In the genomic region with DNA sequence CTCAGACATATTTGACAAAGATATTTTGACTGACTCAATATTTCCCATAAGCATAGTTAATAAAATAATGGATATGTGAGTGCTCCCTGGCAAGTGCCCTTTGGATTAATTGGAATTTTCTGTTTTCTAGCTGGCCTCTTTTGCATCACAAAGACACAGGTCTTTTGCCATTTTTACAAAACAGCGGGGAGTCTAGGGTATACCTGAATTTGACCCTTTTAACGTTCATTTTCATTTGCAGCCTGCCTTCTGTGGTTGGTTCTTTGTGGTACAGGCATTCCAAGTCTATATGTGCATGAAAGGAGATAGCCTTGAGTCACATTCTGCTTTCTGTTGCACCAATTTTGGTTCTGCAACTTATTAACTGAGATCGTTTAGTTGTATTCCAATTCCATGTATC, we compare ENCODE assay signal across 18 cellular contexts.
A peak's percentile ranks its signal among the peaks of the same experiment; 100 is the strongest.
DNase-seq lines count a peak whose midpoint lies in the region; ATAC-seq and TF ChIP-seq lines count a peak whose summit lies in the region.
"Had no signal": no experiment of that assay in that cellular context is flagged by ENCODE, and none has a peak within 500 bp of the region (broad histone marks: within the 10 kb centered on the region; RNA-seq: fewer than 3 reads in every experiment).

No MANE protein-coding gene starts in this region.

- no peak for ATAC-seq in GM23338
- ATAC-seq in HG03159 (IDR thresholded peaks at IDR 0.05; ENCODE audit: unreplicated experiment), result no peak
- ATAC-seq: A549 had no signal

- DNase-seq in GM23338 (ENCODE audit: low spot score) (peak; percentile 73), NCI-H2107 (lab: John Stamatoyannopoulos, UW) (peak; percentile 17), astrocyte of the hippocampus (ENCODE audit: low read depth, low spot score) (peak; percentile 53), endothelial cell (ENCODE audit: low spot score) (no peak), PC-9 (no peak), T1000 (lab: John Stamatoyannopoulos, UW) (no peak)
- DNase-seq: AML-193; Caco-2; CD4-positive, alpha-beta T cell; GDM1; GOT3; H9; IMR-90 had no signal

- BruUV-seq in PC-9 (replicated peaks; lab: Mats Ljungman, UMichigan), result no TSS peak

- H3K9ac ChIP-seq in iPS-20b (ENCODE audit: low read depth, low read length), result no peak overlapping the region

- H4K20me1 ChIP-seq in GM23338 (replicated peaks; ENCODE audit: insufficient read depth) (no peaks in the 10 kb centered on the region), PC-9 (ENCODE audit: insufficient read depth) (no peaks in the 10 kb centered on the region)

- intact Hi-C loops in PC-9 (cut with micrococcal nuclease; ENCODE audit: unreplicated experiment), result no loop called here

- H3K9me3 ChIP-seq in iPS-20b (ENCODE audit: insufficient read depth, low read depth, low read length) (no peaks in the 10 kb centered on the region), PC-9 (ENCODE audit: insufficient read depth, low read depth) (no peaks in the 10 kb centered on the region)
- H3K9me3 ChIP-seq: A549, Caco-2 had no signal

- H3K27me3 Mint-ChIP-seq in GM23338 (ENCODE audit: insufficient read depth, low read depth, poor library complexity) (peaks cover 2% of the 10 kb centered on the region), endothelial cell (ENCODE audit: unreplicated experiment) (no peaks in the 10 kb centered on the region)
- H3K27me3 Mint-ChIP-seq: CD4-positive, alpha-beta T cell had no signal

- H2AFZ ChIP-seq in GM23338 (no peak overlapping the region), PC-9 (no peak overlapping the region)

- H3K36me3 ChIP-seq in GM23338 (ENCODE audit: insufficient read depth) (no peaks in the 10 kb centered on the region), iPS-20b (ENCODE audit: insufficient read depth, low read depth, low read length) (no peaks in the 10 kb centered on the region), PC-9 (ENCODE audit: low read depth) (no peaks in the 10 kb centered on the region)

- TF ChIP-seq CTCF in GM23338 (conservative IDR thresholded peaks at IDR 0.05; ENCODE audit: low read depth in 2 of 2), result no peak
- no peak for TF ChIP-seq CTCF in endothelial cell (IDR thresholded peaks at IDR 0.05; ENCODE audit: unreplicated experiment)
- no peak for TF ChIP-seq CTCF in PC-9 (conservative IDR thresholded peaks at IDR 0.05)

- no peaks in the 10 kb centered on the region for H3K27me3 ChIP-seq in GM23338 (ENCODE audit: insufficient read depth)
- H3K27me3 ChIP-seq in iPS-20b (ENCODE audit: insufficient read depth, low read length), result no peaks in the 10 kb centered on the region
- no peaks in the 10 kb centered on the region for H3K27me3 ChIP-seq in PC-9 (ENCODE audit: insufficient read depth, low read depth)

- H3K4me3 Mint-ChIP-seq in GM23338, result peak overlapping the region; percentile 2; the same call in 1 of the 3 replicates
- no peak overlapping the region for H3K4me3 Mint-ChIP-seq in endothelial cell (ENCODE audit: unreplicated experiment)
- H3K4me3 Mint-ChIP-seq: CD4-positive, alpha-beta T cell; H9 had no signal

- no peak overlapping the region for H3K27ac ChIP-seq in GM23338 (ENCODE audit: low read depth)
- no peak overlapping the region for H3K27ac ChIP-seq in iPS-20b (ENCODE audit: low read length)
- H3K27ac ChIP-seq in PC-9, result no peak overlapping the region
- H3K27ac ChIP-seq: 22Rv1, A549, C4-2B had no signal

- no peaks in the 10 kb centered on the region for H3F3A ChIP-seq in GM23338 (replicated peaks; ENCODE audit: low read depth)
- no peaks in the 10 kb centered on the region for H3F3A ChIP-seq in PC-9 (ENCODE audit: insufficient read depth, low read depth)

- H3K4me2 ChIP-seq in GM23338 (peak overlapping the region; percentile 2; the same call in 1 of the 2 replicates), PC-9 (no peak overlapping the region)
- H3K4me2 ChIP-seq: A549 had no signal

- H3K4me3 ChIP-seq in GM23338, result no peak overlapping the region
- H3K4me3 ChIP-seq in iPS-20b (ENCODE audit: low read length), result peak overlapping the region; percentile 35; the same call in 1 of the 2 replicates
- no peak overlapping the region for H3K4me3 ChIP-seq in PC-9
- H3K4me3 ChIP-seq: A549 had no signal

- H3K36me3 Mint-ChIP-seq in GM23338 (ENCODE audit: low read depth) (no peaks in the 10 kb centered on the region), endothelial cell (ENCODE audit: low read depth, unreplicated experiment) (no peaks in the 10 kb centered on the region)

- H3K9me3 Mint-ChIP-seq in GM23338, result no peaks in the 10 kb centered on the region
- no peaks in the 10 kb centered on the region for H3K9me3 Mint-ChIP-seq in endothelial cell (ENCODE audit: unreplicated experiment)
- H3K9me3 Mint-ChIP-seq: CD4-positive, alpha-beta T cell; H9 had no signal

- POLR2A ChIA-PET in PC-9 (lab: Charles Lee; ENCODE audit: unreplicated experiment), result no interaction called here

- H3K4me1 ChIP-seq in GM23338 (ENCODE audit: insufficient read depth) (peaks cover 82% of the 10 kb centered on the region), iPS-20b (ENCODE audit: insufficient read depth, low read length) (peaks cover 53% of the 10 kb centered on the region), PC-9 (replicated peaks; ENCODE audit: insufficient read depth) (no peaks in the 10 kb centered on the region)
- H3K4me1 ChIP-seq: A549, Caco-2 had no signal

- H3K79me2 ChIP-seq in GM23338 (replicated peaks; ENCODE audit: insufficient read depth) (no peaks in the 10 kb centered on the region), PC-9 (ENCODE audit: low read depth) (no peaks in the 10 kb centered on the region)

- no peaks in the 10 kb centered on the region for H3K9me2 ChIP-seq in GM23338 (ENCODE audit: insufficient read depth)
- no peaks in the 10 kb centered on the region for H3K9me2 ChIP-seq in PC-9 (ENCODE audit: insufficient read depth)

- CTCF ChIA-PET in PC-9 (lab: Charles Lee), result no interaction called here

- H3K4me1 Mint-ChIP-seq in GM23338 (peaks cover 83% of the 10 kb centered on the region), endothelial cell (ENCODE audit: unreplicated experiment) (peaks cover 5% of the 10 kb centered on the region)

- H3K27ac Mint-ChIP-seq in GM23338 (0 out of 2 replicates have a peak overlapping the region, but pooled peaks have one; percentile 18), endothelial cell (ENCODE audit: unreplicated experiment) (no peak overlapping the region)
- H3K27ac Mint-ChIP-seq: CD4-positive, alpha-beta T cell; H9 had no signal

TF ChIP-seq in GM23338, 12 proteins besides CTCF, POLR2A, EP300 and RAD21:
- TF ChIP-seq NANOG (IDR thresholded peaks at IDR 0.05; ENCODE audit: borderline replicate concordance) (0 out of 2 replicates have a peak, but pooled peaks have one; percentile 23), EZH2 (IDR thresholded peaks at IDR 0.05; ENCODE audit: low read depth, unreplicated experiment) (no peak)

Comparison
In these comparisons a context has a peak if more than half of its experiments do, and no peak if none do; other contexts are left out.
1. DNase-seq: peak in GM23338 (single experiment), NCI-H2107 (single experiment) and astrocyte of the hippocampus (single experiment); none in endothelial cell (single experiment), PC-9 (0 of 2) and T1000 (single experiment).